In the genomic region with DNA sequence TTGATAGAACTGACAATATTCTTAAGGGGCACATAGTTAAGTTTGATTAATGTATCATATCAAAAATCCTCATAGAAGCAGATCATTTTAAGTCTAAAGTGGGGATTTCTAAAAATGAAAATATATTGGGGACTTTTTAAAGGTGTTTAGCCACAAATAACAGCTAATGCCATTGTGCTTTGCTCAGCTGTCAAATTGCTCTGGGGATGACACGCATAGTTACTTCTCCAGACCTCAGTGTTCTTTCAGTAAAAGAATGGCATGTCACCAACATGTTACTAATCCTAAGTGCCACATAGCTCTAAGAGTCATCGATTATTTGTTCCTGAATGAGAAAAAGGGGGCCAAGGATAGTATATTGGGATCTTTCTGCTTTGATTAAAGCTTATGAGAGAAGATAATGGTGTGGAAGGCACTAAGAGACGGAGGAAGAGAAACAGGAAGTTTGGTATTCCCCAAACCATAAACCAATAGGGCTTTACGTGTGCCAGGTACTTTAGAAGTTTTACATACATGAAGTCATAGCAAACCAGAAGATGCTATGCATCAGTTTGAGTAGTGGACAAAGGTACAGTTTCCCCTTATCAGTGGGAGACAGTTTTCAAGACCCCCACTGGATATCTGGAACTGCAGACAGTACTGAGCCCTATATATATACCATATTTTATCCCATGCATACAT, we compare ENCODE assay signal across 10 cellular contexts. TPM values are rescaled to one million over a fixed set of nuclear protein-coding genes. Genes with fewer than 3 reads are reported as not detected.
DNase-seq lines count a peak whose midpoint lies in the region; ATAC-seq, FAIRE-seq and TF ChIP-seq lines count a peak whose summit lies in the region.
"Not testable (repeated sequence)": the region's sequence is repeated elsewhere in the genome, so short reads cannot be mapped to it uniquely, and the experiment has no call there.
"Had no signal": no experiment of that assay in that cellular context is flagged by ENCODE, and none has a peak within 500 bp of the region (broad histone marks: within the 10 kb centered on the region; RNA-seq: fewer than 3 reads in every experiment).

No MANE protein-coding gene starts in this region.

- H3K9me3 Mint-ChIP-seq in naive B cell, result not testable (repeated sequence)

- ATAC-seq in GM18873 (IDR thresholded peaks at IDR 0.05; ENCODE audit: low FRiP score, unreplicated experiment) (peak; percentile 83), GM19455 (IDR thresholded peaks at IDR 0.05; ENCODE audit: unreplicated experiment) (peak; percentile 68), GM21717 (IDR thresholded peaks at IDR 0.05; ENCODE audit: unreplicated experiment) (peak; percentile 82), HG02870 (IDR thresholded peaks at IDR 0.05; ENCODE audit: unreplicated experiment) (peak; percentile 61), HG03103 (IDR thresholded peaks at IDR 0.05; ENCODE audit: low read depth, unreplicated experiment) (peak; percentile 56), HG03469 (IDR thresholded peaks at IDR 0.05; ENCODE audit: unreplicated experiment) (peak; percentile 63), naive B cell (ENCODE audit: low read depth in 2 of 2) (peak; percentile 93)

- not testable (repeated sequence) for H3K4me3 Mint-ChIP-seq in naive B cell

- peak; percentile 100 for FAIRE-seq in GM12892 (lab: Jason Lieb, UNC)

- not testable (repeated sequence) for H3K27me3 Mint-ChIP-seq in naive B cell

- not testable (repeated sequence) for TF ChIP-seq POLR2A in GM12892 (IDR thresholded peaks at IDR 0.05; ENCODE audit: low read depth, low read length)

- peak overlapping the region in 2 of 6 donors; percentile 57 to 67 for H3K27ac Mint-ChIP-seq in naive B cell

- H3K4me1 Mint-ChIP-seq in naive B cell, result peaks cover 6 to 17% (median 7%) of the 10 kb centered on the region in 3 donors

- not testable (repeated sequence) for DNase-seq in GM12892 (ENCODE audit: insufficient read length); naive B cell

- H3K36me3 Mint-ChIP-seq in naive B cell, result not testable (repeated sequence)

RNA-seq across cellular contexts. Expression of gene OR2T35, which starts 2.0 kb away (rescaled TPM):
- polyA plus RNA-seq in GM12892 (2012; ENCODE audit: missing spikeins), result 0.23 TPM
- under 1 TPM in 2 of 6 donors, not detected in 4; 0.13 to 0.16 TPM for polyA plus RNA-seq in naive B cell (ENCODE audit: low read depth in 6 of 6)
- polyA plus RNA-seq: esophagus, small intestine had no signal

RNA-seq across cellular contexts. Expression of gene OR2T11, which starts 8.2 kb away (rescaled TPM):
- 0.19 TPM for polyA plus RNA-seq in GM12892 (2012; ENCODE audit: missing spikeins)
- under 1 TPM in 1 of 6 donors, not detected in 5; 0.18 TPM for polyA plus RNA-seq in naive B cell (ENCODE audit: low read depth in 6 of 6)
- polyA plus RNA-seq: esophagus, small intestine had no signal

RNA-seq across cellular contexts. Expression of gene OR2T27, which starts 12.2 kb away (rescaled TPM):
- not detected for polyA plus RNA-seq in GM12892 (2012; ENCODE audit: missing spikeins)
- not detected for polyA plus RNA-seq in naive B cell (ENCODE audit: low read depth in 6 of 6)
- polyA plus RNA-seq: esophagus, small intestine had no signal

RNA-seq across cellular contexts. Expression of gene OR2T10, which starts 45.6 kb away (rescaled TPM):
- polyA plus RNA-seq in GM12892 (2012; ENCODE audit: missing spikeins), result 0.23 TPM
- polyA plus RNA-seq in naive B cell (ENCODE audit: low read depth in 6 of 6), result under 1 TPM in 3 of 6 donors, not detected in 3; 0.08 to 0.96 (median 0.36) TPM
- polyA plus RNA-seq: esophagus, small intestine had no signal

RNA-seq across cellular contexts. Expression of gene OR14I1, which starts 59.5 kb away (rescaled TPM):
- not detected for polyA plus RNA-seq in GM12892 (2012; ENCODE audit: missing spikeins)
- polyA plus RNA-seq in naive B cell (ENCODE audit: low read depth in 6 of 6), result not detected
- polyA plus RNA-seq: esophagus, small intestine had no signal
